Comparison of ENCODE assay signal across 1 cellular context in genomic region chr12:2794736-2795289, GRCh38.
TF ChIP-seq lines count a peak whose summit lies in the region.

Gene FKBP4 (plus strand): TSS chr12:2794970. CDS start chr12:2795140, 170 bp downstream.

TF ChIP-seq in K562, 482 proteins besides CTCF, POLR2A, EP300 and RAD21 (continued from another document and continues in another):
- peak; percentile 40; the same call in 1 of the 2 replicates for TF ChIP-seq MGA (IDR thresholded peaks at IDR 0.05)
- no peak for TF ChIP-seq USF2 (CRISPR knock-in tag; IDR thresholded peaks at IDR 0.05)
- TF ChIP-seq, protein P1, sequence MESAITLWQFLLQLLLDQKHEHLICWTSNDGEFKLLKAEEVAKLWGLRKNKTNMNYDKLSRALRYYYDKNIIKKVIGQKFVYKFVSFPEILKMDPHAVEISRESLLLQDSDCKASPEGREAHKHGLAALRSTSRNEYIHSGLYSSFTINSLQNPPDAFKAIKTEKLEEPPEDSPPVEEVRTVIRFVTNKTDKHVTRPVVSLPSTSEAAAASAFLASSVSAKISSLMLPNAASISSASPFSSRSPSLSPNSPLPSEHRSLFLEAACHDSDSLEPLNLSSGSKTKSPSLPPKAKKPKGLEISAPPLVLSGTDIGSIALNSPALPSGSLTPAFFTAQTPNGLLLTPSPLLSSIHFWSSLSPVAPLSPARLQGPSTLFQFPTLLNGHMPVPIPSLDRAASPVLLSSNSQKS (CRISPR knock-in tag; IDR thresholded peaks at IDR 0.05): no peak
- TF ChIP-seq RFX5 (IDR thresholded peaks at IDR 0.05; ENCODE audit: low read depth, low read length): no peak
- no peak for TF ChIP-seq AFF1 (IDR thresholded peaks at IDR 0.05; ENCODE audit: low read depth in 1 of 2, partially characterized antibody in 2 of 2)
- no peak for TF ChIP-seq MITF (IDR thresholded peaks at IDR 0.05)
- no peak for TF ChIP-seq ZBTB7A (IDR thresholded peaks at IDR 0.05; ENCODE audit: borderline replicate concordance, control insufficient read depth, low read depth, low read length)
- no peak for TF ChIP-seq SREBF2 (CRISPR knock-in tag; IDR thresholded peaks at IDR 0.05)
- TF ChIP-seq TBP (optimal IDR thresholded peaks at IDR 0.05; ENCODE audit: low read depth, low read length): peak; percentile 63
- no peak for TF ChIP-seq TRIM24 (IDR thresholded peaks at IDR 0.05)
- TF ChIP-seq ZFP30 (CRISPR knock-in tag; IDR thresholded peaks at IDR 0.05; ENCODE audit: borderline replicate concordance): no peak
- no peak for TF ChIP-seq ZNF232 (CRISPR knock-in tag; IDR thresholded peaks at IDR 0.05)
- TF ChIP-seq DEAF1 (CRISPR knock-in tag; IDR thresholded peaks at IDR 0.05): no peak
- no peak for TF ChIP-seq TAL1 (IDR thresholded peaks at IDR 0.05)
- TF ChIP-seq, protein P2, sequence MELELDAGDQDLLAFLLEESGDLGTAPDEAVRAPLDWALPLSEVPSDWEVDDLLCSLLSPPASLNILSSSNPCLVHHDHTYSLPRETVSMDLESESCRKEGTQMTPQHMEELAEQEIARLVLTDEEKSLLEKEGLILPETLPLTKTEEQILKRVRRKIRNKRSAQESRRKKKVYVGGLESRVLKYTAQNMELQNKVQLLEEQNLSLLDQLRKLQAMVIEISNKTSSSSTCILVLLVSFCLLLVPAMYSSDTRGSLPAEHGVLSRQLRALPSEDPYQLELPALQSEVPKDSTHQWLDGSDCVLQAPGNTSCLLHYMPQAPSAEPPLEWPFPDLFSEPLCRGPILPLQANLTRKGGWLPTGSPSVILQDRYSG (tag; conservative IDR thresholded peaks at IDR 0.05; ENCODE audit: low read depth): no peak
- TF ChIP-seq SAFB (IDR thresholded peaks at IDR 0.05; ENCODE audit: borderline replicate concordance, low read depth, low read length): no peak
